In genomic region chr17:76775021-76775420, GRCh38 we compare ENCODE assay signal across 31 cellular contexts. TPM values are rescaled to one million over a fixed set of nuclear protein-coding genes. Genes with fewer than 3 reads are reported as not detected.
DNase-seq lines count a peak whose midpoint lies in the region; ATAC-seq, FAIRE-seq and TF ChIP-seq lines count a peak whose summit lies in the region.
"Had no signal": no experiment of that assay in that cellular context is flagged by ENCODE, and none has a peak within 500 bp of the region (broad histone marks: within the 10 kb centered on the region; RNA-seq: fewer than 3 reads in every experiment).

No MANE protein-coding gene starts in this region.

- H3K9me3 ChIP-seq in cardiac muscle cell (ENCODE audit: low read depth) (no peaks in the 10 kb centered on the region), heart right ventricle (no peaks in the 10 kb centered on the region), WERI-Rb-1 (ENCODE audit: severe bottlenecking) (no peaks in the 10 kb centered on the region), smooth muscle cell (replicated peaks; ENCODE audit: low read depth) (no peaks in the 10 kb centered on the region), Caco-2 (no peaks in the 10 kb centered on the region)

- no peak for ATAC-seq in heart right ventricle
- ATAC-seq: GM12878, GM23338 had no signal

- POLR2A ChIA-PET in Caco-2 (lab: Charles Lee) = no interaction called here

- CTCF ChIA-PET in Caco-2 (lab: Charles Lee) = no interaction called here

- no peak for TF ChIP-seq POLR2A in erythroblast (IDR thresholded peaks at IDR 0.05; ENCODE audit: low read length)

- BruUV-seq in Caco-2 (replicated peaks; lab: Mats Ljungman, UMichigan) = no TSS peak

- no peak overlapping the region for H2AFZ ChIP-seq in smooth muscle cell (ENCODE audit: low read depth)
- H2AFZ ChIP-seq: GM23338, PC-9 had no signal

- H3K36me3 Mint-ChIP-seq in Caco-2 (ENCODE audit: insufficient read depth, unreplicated experiment) = peaks cover 59% of the 10 kb centered on the region

- no peak overlapping the region for H3K27ac Mint-ChIP-seq in Caco-2 (ENCODE audit: unreplicated experiment)
- H3K27ac Mint-ChIP-seq: CD4-positive, alpha-beta T cell; GM23338 had no signal

- intact Hi-C loops in heart right ventricle (cut with DNase I) = no loop called here
- intact Hi-C loops in Caco-2 (cut with micrococcal nuclease; ENCODE audit: unreplicated experiment) = no loop called here

- no peak overlapping the region for H3K4me3 ChIP-seq in cardiac muscle cell
- no peak overlapping the region for H3K4me3 ChIP-seq in heart right ventricle
- H3K4me3 ChIP-seq in WERI-Rb-1 (ENCODE audit: low read depth, low read length) = no peak overlapping the region
- H3K4me3 ChIP-seq in smooth muscle cell = no peak overlapping the region
- H3K4me3 ChIP-seq in Caco-2 (ENCODE audit: low read depth, low read length) = no peak overlapping the region
- H3K4me3 ChIP-seq: BLaER1, GM12878, GM23338, PC-9 had no signal

- peak overlapping the region; percentile 6 for H3K4me2 ChIP-seq in smooth muscle cell
- H3K4me2 ChIP-seq: BLaER1, GM23338, PC-9 had no signal

- no peak overlapping the region for H3K9ac ChIP-seq in smooth muscle cell (ENCODE audit: low read depth)
- H3K9ac ChIP-seq: BLaER1 had no signal

- no peaks in the 10 kb centered on the region for H3K27me3 Mint-ChIP-seq in Caco-2 (ENCODE audit: insufficient read depth, unreplicated experiment)
- H3K27me3 Mint-ChIP-seq: CD4-positive, alpha-beta T cell had no signal

- 85% methylated on average over 6 of the region's 6 CpGs for WGBS in heart right ventricle, 2 donors
- 60% methylated on average over 6 of the region's 6 CpGs for WGBS in smooth muscle cell (ENCODE audit: low lambda C conversion rate)

- TF ChIP-seq CTCF in cardiac muscle cell (IDR thresholded peaks at IDR 0.05; ENCODE audit: low read depth, low read length) = no peak
- no peak for TF ChIP-seq CTCF in heart right ventricle (IDR thresholded peaks at IDR 0.05)
- no peak for TF ChIP-seq CTCF in WERI-Rb-1 (IDR thresholded peaks at IDR 0.05; ENCODE audit: low read depth, low read length)
- no peak for TF ChIP-seq CTCF in smooth muscle cell (IDR thresholded peaks at IDR 0.05; ENCODE audit: borderline replicate concordance, insufficient read depth, poor library complexity, severe bottlenecking)
- TF ChIP-seq CTCF in Caco-2 (IDR thresholded peaks at IDR 0.05; ENCODE audit: insufficient read depth in 1 of 2, low read depth in 1 of 2, low read length in 1 of 2, severe bottlenecking in 1 of 2, unreplicated experiment in 1 of 2) = no peak

- no peaks in the 10 kb centered on the region for H4K20me1 ChIP-seq in smooth muscle cell (ENCODE audit: low read depth)
- H4K20me1 ChIP-seq: BLaER1 had no signal

- FAIRE-seq in RCC 7860 (lab: Jason Lieb, UNC) = no peak
- FAIRE-seq: A204.1, GM12878 had no signal

- H3K36me3 ChIP-seq in cardiac muscle cell (peaks cover 36% of the 10 kb centered on the region), heart right ventricle (peaks cover 0 to 100% (median 53%) of the 10 kb centered on the region in 9 donors), WERI-Rb-1 (peaks cover 56% of the 10 kb centered on the region), smooth muscle cell (ENCODE audit: low read depth) (peaks cover 8% of the 10 kb centered on the region), Caco-2 (ENCODE audit: control insufficient read depth, insufficient read depth, low read length) (peaks cover 3% of the 10 kb centered on the region)

- H3K27ac ChIP-seq in cardiac muscle cell = peak overlapping the region; percentile 81
- no peak overlapping the region for H3K27ac ChIP-seq in heart right ventricle
- H3K27ac ChIP-seq in WERI-Rb-1 = peak overlapping the region; percentile 62
- no peak overlapping the region for H3K27ac ChIP-seq in smooth muscle cell (ENCODE audit: low read depth)
- H3K27ac ChIP-seq: BLaER1, PC-9 had no signal

- no peak for DNase-seq in cardiac muscle cell (ENCODE audit: low read depth in 1 of 2, low spot score in 1 of 2)
- no peak for DNase-seq in heart right ventricle
- DNase-seq in WERI-Rb-1 = peak; percentile 66
- DNase-seq in left kidney (ENCODE audit: low read depth, low spot score) = peak; percentile 80
- no peak for DNase-seq in smooth muscle cell (lab: John Stamatoyannopoulos, UW; ENCODE audit: unreplicated experiment)
- DNase-seq in Caco-2 = no peak
- DNase-seq in erythroblast (lab: John Stamatoyannopoulos, UW) = no peak
- no peak for DNase-seq in RCC 7860 (ENCODE audit: low spot score)
- DNase-seq: CD4-positive, alpha-beta T cell; COR-L47; DMS 273 treated with DMSO at 0.1 percent for 48 hours; DMS79; EL; GDM1; H9; KBM-7; MV-4-11; NCI-H1105; NCI-H1436 treated with DMSO at 0.1 percent for 48 hours; NCI-H187 treated with DMSO at 0.1 percent for 48 hours; NCI-H2171 treated with DMSO at 0.1 percent for 48 hours; NCI-H446; NCI-H524 treated with DMSO at 0.1 percent for 48 hours; NCI-H774; PC-9; Right ventricle myocardium superior; RPMI8226 had no signal

- H3K4me1 ChIP-seq in cardiac muscle cell (ENCODE audit: low read depth) = peaks cover 26% of the 10 kb centered on the region
- peaks cover 0 to 18% (median 6%) of the 10 kb centered on the region in 9 donors for H3K4me1 ChIP-seq in heart right ventricle
- H3K4me1 ChIP-seq in smooth muscle cell (ENCODE audit: low read depth) = no peaks in the 10 kb centered on the region
- H3K4me1 ChIP-seq in Caco-2 = 0 out of 2 replicates have a peak, but pooled peaks cover 4% of the 10 kb centered on the region

- H3K27me3 ChIP-seq in cardiac muscle cell (no peaks in the 10 kb centered on the region), heart right ventricle (no peaks in the 10 kb centered on the region), WERI-Rb-1 (ENCODE audit: insufficient read depth, low read depth, severe bottlenecking) (no peaks in the 10 kb centered on the region), smooth muscle cell (ENCODE audit: low read depth) (no peaks in the 10 kb centered on the region), Caco-2 (replicated peaks; ENCODE audit: control insufficient read depth, insufficient read depth, low read length) (no peaks in the 10 kb centered on the region)
- H3K27me3 ChIP-seq: BLaER1 had no signal

- peaks cover 18% of the 10 kb centered on the region for H3F3A ChIP-seq in smooth muscle cell (ENCODE audit: low read depth)

- no peaks in the 10 kb centered on the region for H3K9me3 Mint-ChIP-seq in Caco-2 (ENCODE audit: unreplicated experiment)
- H3K9me3 Mint-ChIP-seq: CD4-positive, alpha-beta T cell; GM23338; H9 had no signal

- H3K4me3 Mint-ChIP-seq in Caco-2 (ENCODE audit: unreplicated experiment) = no peak overlapping the region
- H3K4me3 Mint-ChIP-seq: CD4-positive, alpha-beta T cell; GM23338; H9 had no signal

- H3K4me1 Mint-ChIP-seq in Caco-2 (ENCODE audit: low read depth, unreplicated experiment) = peaks cover 15% of the 10 kb centered on the region
- H3K4me1 Mint-ChIP-seq: GM23338, H9 had no signal

- H3K79me2 ChIP-seq in smooth muscle cell (ENCODE audit: low read depth) = peaks cover 8% of the 10 kb centered on the region

RNA-seq across cellular contexts. Expression of gene MFSD11, which starts 37.1 kb away (rescaled TPM):
- total RNA-seq in cardiac muscle cell (45.8 and 69.2 TPM in 2 replicates), heart right ventricle (10 to 100 TPM; 25.1 to 34.4 (median 29.6) TPM), smooth muscle cell (56.6 and 58.6 TPM in 2 replicates), Caco-2 (2022) (40.4 and 47.5 TPM in 2 replicates)
- polyA plus RNA-seq in cardiac muscle cell (55.6 and 68.1 TPM in 2 replicates), heart right ventricle (10 to 100 TPM in 1 of 2 donors, 1 to 10 TPM in 1; 9.2 to 23.2 TPM), smooth muscle cell (28.1 and 31.9 TPM in 2 replicates)

RNA-seq across cellular contexts. Expression of gene SRSF2, which starts 37.9 kb away (rescaled TPM):
- total RNA-seq in cardiac muscle cell = 398 and 520 TPM in 2 replicates
- 217 and 265 TPM in 2 replicates for polyA plus RNA-seq in cardiac muscle cell
- total RNA-seq in heart right ventricle = 100 to 1,000 TPM in 1 of 10 donors, 10 to 100 TPM in 9; 58.8 to 103 (median 76.3) TPM
- polyA plus RNA-seq in heart right ventricle = 100 to 1,000 TPM in 1 of 2 donors, 10 to 100 TPM in 1; 93.4 to 109 TPM
- total RNA-seq in smooth muscle cell = 166 and 182 TPM in 2 replicates
- polyA plus RNA-seq in smooth muscle cell = 109 and 110 TPM in 2 replicates
- 349 and 356 TPM in 2 replicates for total RNA-seq in Caco-2 (2022)

RNA-seq across cellular contexts. Expression of gene METTL23, which starts 48.4 kb away (rescaled TPM):
- total RNA-seq in cardiac muscle cell (47.6 and 62.0 TPM in 2 replicates), heart right ventricle (10 to 100 TPM; 18.0 to 29.9 (median 24.7) TPM), smooth muscle cell (28.2 and 32.5 TPM in 2 replicates), Caco-2 (2022) (37.7 and 38.8 TPM in 2 replicates)
- polyA plus RNA-seq in cardiac muscle cell (77.9 and 83.0 TPM in 2 replicates), heart right ventricle (10 to 100 TPM; 24.5 to 41.8 TPM), smooth muscle cell (46.2 and 47.1 TPM in 2 replicates)

RNA-seq across cellular contexts. Expression of gene JMJD6, which starts 48.6 kb away (rescaled TPM):
- 23.5 and 25.1 TPM in 2 replicates for total RNA-seq in cardiac muscle cell
- 25.3 and 33.6 TPM in 2 replicates for polyA plus RNA-seq in cardiac muscle cell
- 10 to 100 TPM; 34.6 to 79.3 (median 43.2) TPM for total RNA-seq in heart right ventricle
- 10 to 100 TPM; 36.1 to 56.5 TPM for polyA plus RNA-seq in heart right ventricle
- 32.0 and 32.7 TPM in 2 replicates for total RNA-seq in smooth muscle cell
- 52.3 and 54.7 TPM in 2 replicates for polyA plus RNA-seq in smooth muscle cell
- 37.4 and 48.2 TPM in 2 replicates for total RNA-seq in Caco-2 (2022)

Comparison
In these comparisons a context has a peak if more than half of its experiments do, and no peak if none do; other contexts are left out.
1. H3K27ac ChIP-seq: peak in cardiac muscle cell (single experiment) and WERI-Rb-1 (single experiment); none in heart right ventricle (0 of 10) and smooth muscle cell (single experiment).
2. DNase-seq: peak in WERI-Rb-1 (single experiment) and left kidney (single experiment); none in cardiac muscle cell (0 of 2), heart right ventricle (0 of 2), smooth muscle cell (single experiment), Caco-2 (0 of 2), erythroblast (0 of 2) and RCC 7860 (single experiment).